In the genomic region with DNA sequence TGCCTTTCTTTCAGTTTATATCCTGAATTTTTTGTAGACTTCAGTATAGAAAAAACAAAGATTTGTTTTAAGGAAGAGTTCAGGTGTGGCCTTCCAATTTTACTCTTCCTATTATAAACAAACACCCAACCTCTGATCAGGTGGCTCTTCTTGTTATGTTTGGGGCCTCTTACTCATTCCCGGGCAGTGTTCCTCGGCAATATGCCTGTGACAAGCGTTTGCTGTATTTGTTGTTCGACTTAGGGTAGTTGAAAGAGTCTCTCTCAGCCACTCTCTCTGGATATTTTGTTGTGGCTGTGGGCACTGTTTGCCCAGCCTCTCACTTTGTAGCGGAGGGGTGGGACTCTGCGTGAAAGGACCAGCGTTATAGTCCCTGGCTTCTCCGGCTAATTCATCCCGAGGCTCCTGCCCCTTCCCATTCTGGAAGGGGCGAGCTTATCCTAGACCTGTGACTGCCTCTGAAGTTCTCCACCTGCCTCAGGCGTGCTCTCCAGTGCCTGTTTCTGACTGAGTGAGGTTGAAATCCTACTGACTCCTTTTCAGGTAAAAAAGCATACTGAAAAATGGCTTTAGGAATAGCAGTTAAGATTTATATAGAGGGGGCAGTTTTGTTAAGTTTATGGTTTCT, we compare ENCODE assay signal across 14 cellular contexts.
A peak's percentile ranks its signal among the peaks of the same experiment; 100 is the strongest.
DNase-seq lines count a peak whose midpoint lies in the region; ATAC-seq and TF ChIP-seq lines count a peak whose summit lies in the region.
"Had no signal": no experiment of that assay in that cellular context is flagged by ENCODE, and none has a peak within 500 bp of the region (broad histone marks: within the 10 kb centered on the region; RNA-seq: fewer than 3 reads in every experiment).

No MANE protein-coding gene starts in this region.

- H3K4me1 ChIP-seq in stomach: peaks cover under 1 to 19% (median 10%) of the 10 kb centered on the region in 4 donors
- H3K4me1 ChIP-seq: upper lobe of right lung had no signal

- H3K9me3 ChIP-seq in SK-N-MC (ENCODE audit: low read depth, low read length) (no peaks in the 10 kb centered on the region), stomach (no peaks in the 10 kb centered on the region)
- H3K9me3 ChIP-seq: pancreas, SK-N-SH, upper lobe of right lung had no signal

- DNase-seq in NCI-H2227 (lab: John Stamatoyannopoulos, UW; ENCODE audit: unreplicated experiment): peak; percentile 15
- DNase-seq in NCI-H2227 treated with DMSO at 0.1 percent for 48 hours (lab: John Stamatoyannopoulos, UW): no peak
- no peak for DNase-seq in SK-N-MC (ENCODE audit: low read depth, low spot score)
- DNase-seq in left ventricle myocardium superior: no peak
- no peak for DNase-seq in stomach
- no peak for DNase-seq in dermis blood vessel endothelial cell
- DNase-seq: activated T-cell treated with anti-CD3 and anti-CD28 coated beads, Interleukin-2, amount 50 U/mL, for 48 hours; NCI-H1105; pancreas; SK-N-SH; upper lobe of right lung had no signal

- 34 to 63% (median 42%) methylated on average over 11 of the region's 11 CpGs for WGBS in stomach, 5 donors

- H3K36me3 ChIP-seq in SK-N-MC (ENCODE audit: insufficient read depth, low read length) (no peaks in the 10 kb centered on the region), stomach (no peaks in the 10 kb centered on the region)
- H3K36me3 ChIP-seq: pancreas, upper lobe of right lung had no signal

- H3K9ac ChIP-seq in SK-N-MC (ENCODE audit: insufficient read length): no peak overlapping the region
- H3K9ac ChIP-seq: SK-N-SH had no signal

- no peaks in the 10 kb centered on the region for H3K27me3 ChIP-seq in stomach
- H3K27me3 ChIP-seq: pancreas, upper lobe of right lung had no signal

- H3K4me3 ChIP-seq in SK-N-MC: peak overlapping the region; percentile 31
- peak overlapping the region in 1 of 4 donors; percentile 18 for H3K4me3 ChIP-seq in stomach
- H3K4me3 ChIP-seq: pancreas, upper lobe of right lung had no signal

- no peak for TF ChIP-seq EP300 in stomach (IDR thresholded peaks at IDR 0.05)

- ATAC-seq in left ventricle myocardium superior (peak; percentile 76), GM18858 (IDR thresholded peaks at IDR 0.05; ENCODE audit: unreplicated experiment) (no peak), GM19395 (IDR thresholded peaks at IDR 0.05; ENCODE audit: unreplicated experiment) (no peak)
- ATAC-seq: stimulated activated effector memory CD8-positive, alpha-beta T cell treated with anti-CD3 and anti-CD28 coated beads, Interleukin-12 subunit alpha, Interleukin-12 subunit beta, amount 100 ng/mL, for 72 hours; upper lobe of right lung had no signal

- TF ChIP-seq POLR2A in stomach (IDR thresholded peaks at IDR 0.05): no peak

- intact Hi-C loops in left ventricle myocardium superior (cut with micrococcal nuclease): no loop called here
- intact Hi-C loops in stomach (cut with DNase I; ENCODE audit: low total_unique reads): no loop called here

- H3K27ac ChIP-seq in SK-N-MC (no peak overlapping the region), stomach (peak overlapping the region in 4 of 5 donors; percentile 24 to 78 (median 36))
- H3K27ac ChIP-seq: pancreas, upper lobe of right lung had no signal

- TF ChIP-seq CTCF in stomach (IDR thresholded peaks at IDR 0.05): no peak
